In the genomic region with DNA sequence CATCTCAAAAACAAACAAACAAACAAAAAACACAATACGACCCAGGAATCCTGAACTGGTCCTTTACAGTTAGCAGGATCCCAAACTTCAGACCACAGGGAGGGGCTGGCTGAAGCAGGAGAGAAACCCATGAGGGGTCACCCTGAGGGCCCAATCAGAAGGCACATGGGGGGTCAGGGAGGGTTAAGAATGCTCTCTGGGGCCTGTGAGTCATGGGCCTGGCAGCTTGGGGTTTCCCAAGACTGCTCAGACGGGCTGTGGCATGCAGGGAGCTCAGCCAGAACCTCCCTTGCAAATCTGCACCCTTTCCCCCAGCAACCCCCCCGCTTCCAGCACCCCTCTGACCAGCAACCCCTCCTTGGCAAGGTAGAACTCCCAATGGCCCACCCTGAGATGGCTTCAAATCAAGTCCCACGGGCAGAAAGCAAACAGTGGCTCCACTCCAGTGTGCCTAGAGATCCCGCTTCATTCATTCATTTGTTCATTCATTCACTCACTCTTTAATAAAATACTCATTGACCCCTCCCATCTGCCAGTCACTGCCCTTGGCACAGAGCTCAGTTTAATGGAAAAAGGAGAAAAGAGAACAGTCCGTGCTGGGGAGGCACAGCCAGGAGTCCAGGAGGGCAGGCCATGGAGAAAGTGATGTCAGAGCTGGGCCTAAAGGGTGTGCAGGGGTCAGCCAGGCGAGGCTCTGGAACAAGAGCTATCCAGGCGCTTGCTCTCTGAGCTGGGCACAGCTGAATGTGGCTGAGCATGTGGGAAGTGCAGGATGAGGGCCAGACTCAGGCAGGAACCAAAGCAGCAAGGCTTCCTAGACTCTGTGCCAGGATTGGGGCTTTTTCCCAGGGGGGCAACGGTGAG, we compare ENCODE assay signal across 9 cellular contexts. TPM values are rescaled to one million over a fixed set of nuclear protein-coding genes. Genes with fewer than 3 reads are reported as not detected.
DNase-seq lines count a peak whose midpoint lies in the region; ATAC-seq, FAIRE-seq and TF ChIP-seq lines count a peak whose summit lies in the region.
"Had no signal": no experiment of that assay in that cellular context is flagged by ENCODE, and none has a peak within 500 bp of the region (broad histone marks: within the 10 kb centered on the region; RNA-seq: fewer than 3 reads in every experiment).

No MANE protein-coding gene starts in this region.

- peak overlapping the region; percentile 69 for H3K4me2 ChIP-seq in astrocyte (ENCODE audit: low read length)

- ATAC-seq in activated T-cell treated with anti-CD3 and anti-CD28 coated beads, Interleukin-2, amount 50 U/mL, for 4 hours: peak; percentile 79 to 80

- no peaks in the 10 kb centered on the region for H3K4me1 Mint-ChIP-seq in activated T-cell treated with anti-CD3 and anti-CD28 coated beads, Interleukin-2, amount 50 U/mL, for 4 hours (ENCODE audit: low read depth)
- H3K4me1 Mint-ChIP-seq in astrocyte (ENCODE audit: low read depth, unreplicated experiment): peaks cover 60% of the 10 kb centered on the region
- H3K4me1 Mint-ChIP-seq: activated naive CD4-positive, alpha-beta T cell treated with anti-CD3 and anti-CD28 coated beads, Interleukin-2, amount 50 U/mL, for 24 hours had no signal

- no peak overlapping the region for H2AFZ ChIP-seq in astrocyte (ENCODE audit: low read depth, low read length)

- no peak for TF ChIP-seq CTCF in astrocyte (IDR thresholded peaks at IDR 0.05; ENCODE audit: insufficient read depth, low read depth, low read length)

- H4K20me1 ChIP-seq in astrocyte (ENCODE audit: insufficient read depth, low read length): no peaks in the 10 kb centered on the region

- H3K36me3 ChIP-seq in astrocyte (ENCODE audit: insufficient read depth, low read length): no peaks in the 10 kb centered on the region

- no peaks in the 10 kb centered on the region for H3K36me3 Mint-ChIP-seq in activated T-cell treated with anti-CD3 and anti-CD28 coated beads, Interleukin-2, amount 50 U/mL, for 4 hours (ENCODE audit: insufficient read depth)
- no peaks in the 10 kb centered on the region for H3K36me3 Mint-ChIP-seq in astrocyte (ENCODE audit: low read depth, unreplicated experiment)
- H3K36me3 Mint-ChIP-seq: activated naive CD4-positive, alpha-beta T cell treated with anti-CD3 and anti-CD28 coated beads, Interleukin-2, amount 50 U/mL, for 24 hours had no signal

- H3K9ac ChIP-seq in astrocyte (ENCODE audit: low read length): peak overlapping the region; percentile 72

- no peaks in the 10 kb centered on the region for H3K27me3 ChIP-seq in astrocyte (ENCODE audit: insufficient read depth, low read length)

- H3K9me3 ChIP-seq in astrocyte (ENCODE audit: insufficient read depth, low read depth, low read length): no peaks in the 10 kb centered on the region

- DNase-seq in activated T-cell treated with anti-CD3 and anti-CD28 coated beads, Interleukin-2, amount 50 U/mL, for 4 hours: no peak
- DNase-seq in activated T-cell treated with anti-CD3 and anti-CD28 coated beads for 4 hours: no peak
- peak; percentile 97 for DNase-seq in astrocyte (ENCODE audit: low read depth)
- DNase-seq in kidney glomerular epithelial cell (lab: John Stamatoyannopoulos, UW): peak; percentile 98
- peak; percentile 91 for DNase-seq in stromal cell of bone marrow (ENCODE audit: low read depth)
- no peak for DNase-seq in NCI-H748 (lab: John Stamatoyannopoulos, UW; ENCODE audit: unreplicated experiment)
- no peak for DNase-seq in middle frontal gyrus (ENCODE audit: extremely low spot score, low spot score)
- no peak for DNase-seq in hippocampal formation (lab: John Stamatoyannopoulos, UW)

- peaks cover 71% of the 10 kb centered on the region for H3K4me1 ChIP-seq in astrocyte (ENCODE audit: insufficient read depth, low read length)

- H3K4me3 ChIP-seq in astrocyte (ENCODE audit: insufficient read depth, low read depth, low read length): no peak overlapping the region

- peak overlapping the region; percentile 86 for H3K27ac ChIP-seq in astrocyte (ENCODE audit: low read depth, low read length)

- H3K4me3 Mint-ChIP-seq in activated T-cell treated with anti-CD3 and anti-CD28 coated beads, Interleukin-2, amount 50 U/mL, for 4 hours: no peak overlapping the region
- peak overlapping the region; percentile 50 for H3K4me3 Mint-ChIP-seq in astrocyte (ENCODE audit: unreplicated experiment)
- H3K4me3 Mint-ChIP-seq: activated naive CD4-positive, alpha-beta T cell treated with anti-CD3 and anti-CD28 coated beads, Interleukin-2, amount 50 U/mL, for 24 hours had no signal

- peak overlapping the region; percentile 95 for H3K27ac Mint-ChIP-seq in astrocyte (ENCODE audit: unreplicated experiment)
- H3K27ac Mint-ChIP-seq: activated naive CD4-positive, alpha-beta T cell treated with anti-CD3 and anti-CD28 coated beads, Interleukin-2, amount 50 U/mL, for 24 hours had no signal

- FAIRE-seq in astrocyte (lab: Jason Lieb, UNC): peak; percentile 55

- no peaks in the 10 kb centered on the region for H3K79me2 ChIP-seq in astrocyte (ENCODE audit: insufficient read depth, low read length)

- H3K9me3 Mint-ChIP-seq in activated T-cell treated with anti-CD3 and anti-CD28 coated beads, Interleukin-2, amount 50 U/mL, for 4 hours: no peaks in the 10 kb centered on the region
- H3K9me3 Mint-ChIP-seq in astrocyte (ENCODE audit: unreplicated experiment): no peaks in the 10 kb centered on the region
- H3K9me3 Mint-ChIP-seq: activated naive CD4-positive, alpha-beta T cell treated with anti-CD3 and anti-CD28 coated beads, Interleukin-2, amount 50 U/mL, for 24 hours had no signal

- H3K27me3 Mint-ChIP-seq in activated T-cell treated with anti-CD3 and anti-CD28 coated beads, Interleukin-2, amount 50 U/mL, for 4 hours (ENCODE audit: low read depth): peaks cover 9% of the 10 kb centered on the region
- H3K27me3 Mint-ChIP-seq in astrocyte (ENCODE audit: low read depth, unreplicated experiment): no peaks in the 10 kb centered on the region
- H3K27me3 Mint-ChIP-seq: activated naive CD4-positive, alpha-beta T cell treated with anti-CD3 and anti-CD28 coated beads, Interleukin-2, amount 50 U/mL, for 24 hours had no signal

RNA-seq across cellular contexts. Expression of a gene that starts 8.2 kb away (rescaled TPM):
- total RNA-seq in activated T-cell treated with anti-CD3 and anti-CD28 coated beads, Interleukin-2, amount 50 U/mL, for 4 hours: 1 to 10 TPM; 1.2 to 2.1 (median 1.7) TPM
- 1.3 and 1.7 TPM in 2 replicates for total RNA-seq in astrocyte

RNA-seq across cellular contexts. Expression of a gene that starts 40.6 kb away (rescaled TPM):
- total RNA-seq in activated T-cell treated with anti-CD3 and anti-CD28 coated beads, Interleukin-2, amount 50 U/mL, for 4 hours: under 1 TPM; 0.16 to 0.48 (median 0.16) TPM
- total RNA-seq in astrocyte: 170 and 179 TPM in 2 replicates

RNA-seq across cellular contexts. Expression of a gene that starts 48.3 kb away (rescaled TPM):
- 10 to 100 TPM; 80.4 to 85.2 (median 82.1) TPM for total RNA-seq in activated T-cell treated with anti-CD3 and anti-CD28 coated beads, Interleukin-2, amount 50 U/mL, for 4 hours
- 33.2 and 35.0 TPM in 2 replicates for total RNA-seq in astrocyte

RNA-seq across cellular contexts. Expression of a gene that starts 56.9 kb away (rescaled TPM):
- not detected for total RNA-seq in activated T-cell treated with anti-CD3 and anti-CD28 coated beads, Interleukin-2, amount 50 U/mL, for 4 hours
- not detected in 2 replicates for total RNA-seq in astrocyte

Comparison
In these comparisons a context has a peak if more than half of its experiments do, and no peak if none do; other contexts are left out.
1. DNase-seq: peak in astrocyte (single experiment), kidney glomerular epithelial cell (single experiment) and stromal cell of bone marrow (single experiment); none in activated T-cell treated with anti-CD3 and anti-CD28 coated beads, Interleukin-2, amount 50 U/mL, for 4 hours (single experiment), activated T-cell treated with anti-CD3 and anti-CD28 coated beads for 4 hours (single experiment), NCI-H748 (single experiment), middle frontal gyrus (single experiment) and hippocampal formation (0 of 2).
2. RNA of a gene that starts 40.6 kb away (total RNA-seq): 170 to 179 TPM in astrocyte; 0.16 to 0.48 TPM in activated T-cell treated with anti-CD3 and anti-CD28 coated beads, Interleukin-2, amount 50 U/mL, for 4 hours; every median in the first group is over 100 times any median in the second.